ENCODE assay signal across 10 cellular contexts in the genomic region with DNA sequence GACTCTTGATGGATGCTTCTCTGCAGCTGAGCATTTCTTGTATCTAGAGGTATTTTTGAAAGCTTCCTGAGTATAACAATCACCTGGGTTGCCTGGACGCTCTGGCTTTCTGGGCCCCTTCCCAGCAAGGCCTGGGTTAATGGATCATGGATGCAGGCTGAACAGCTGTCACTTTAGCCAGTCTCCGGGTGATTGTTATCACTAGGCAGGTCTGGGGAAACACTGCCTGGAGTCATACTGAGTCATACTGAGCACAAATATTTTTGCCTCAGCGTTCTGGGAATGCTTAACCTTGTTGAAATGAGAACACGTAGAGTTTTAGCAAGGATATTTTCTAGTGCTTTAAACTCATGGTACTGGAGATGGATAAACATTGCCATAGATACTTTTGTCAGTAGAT.
DNase-seq lines count a peak whose midpoint lies in the region; ATAC-seq, FAIRE-seq and TF ChIP-seq lines count a peak whose summit lies in the region.
"Had no signal": no experiment of that assay in that cellular context is flagged by ENCODE, and none has a peak within 500 bp of the region (broad histone marks: within the 10 kb centered on the region; RNA-seq: fewer than 3 reads in every experiment).

No MANE protein-coding gene starts in this region.

- peak overlapping the region; percentile 72 for H3K4me2 ChIP-seq in astrocyte (ENCODE audit: low read length)

- no peak overlapping the region for H3K27ac ChIP-seq in right atrium auricular region
- H3K27ac ChIP-seq in astrocyte (ENCODE audit: low read depth, low read length): peak overlapping the region; percentile 79
- H3K27ac ChIP-seq in A673 (ENCODE audit: low read depth, low read length, poor library complexity, severe bottlenecking): no peak overlapping the region

- H3K4me1 ChIP-seq in right atrium auricular region (peaks cover 0 to 5% of the 10 kb centered on the region in 2 donors), astrocyte (ENCODE audit: insufficient read depth, low read length) (peaks cover 17% of the 10 kb centered on the region), A673 (ENCODE audit: insufficient read depth, low read length, poor library complexity, severe bottlenecking) (peaks cover 4% of the 10 kb centered on the region)

- H4K20me1 ChIP-seq in astrocyte (ENCODE audit: insufficient read depth, low read length): no peaks in the 10 kb centered on the region

- no peak overlapping the region for H3K4me3 Mint-ChIP-seq in astrocyte (ENCODE audit: unreplicated experiment)
- H3K4me3 Mint-ChIP-seq: activated CD8-positive, alpha-beta memory T cell treated with anti-CD3 and anti-CD28 coated beads, Interleukin-2, amount 10 ng/mL, durations not matched to agents 7 days and 5 days had no signal

- H3K9me3 ChIP-seq in right atrium auricular region (no peaks in the 10 kb centered on the region), astrocyte (ENCODE audit: insufficient read depth, low read depth, low read length) (no peaks in the 10 kb centered on the region), A673 (ENCODE audit: low read depth, low read length, poor library complexity, severe bottlenecking) (no peaks in the 10 kb centered on the region)

- H3K79me2 ChIP-seq in astrocyte (ENCODE audit: insufficient read depth, low read length): no peaks in the 10 kb centered on the region

- H2AFZ ChIP-seq in astrocyte (ENCODE audit: low read depth, low read length): peak overlapping the region; percentile 8

- CTCF ChIA-PET in A673 (lab: Charles Lee): interaction anchor here (1.8 kb wide), 1 partner anchor 614 kb away, joined by 4 read pairs; no protein-coding TSS in a partner anchor

- peak overlapping the region; percentile 98 for H3K27ac Mint-ChIP-seq in astrocyte (ENCODE audit: unreplicated experiment)
- H3K27ac Mint-ChIP-seq: activated CD8-positive, alpha-beta memory T cell treated with anti-CD3 and anti-CD28 coated beads, Interleukin-2, amount 10 ng/mL, durations not matched to agents 7 days and 5 days had no signal

- H3K36me3 Mint-ChIP-seq in astrocyte (ENCODE audit: low read depth, unreplicated experiment): no peaks in the 10 kb centered on the region
- H3K36me3 Mint-ChIP-seq: activated CD8-positive, alpha-beta memory T cell treated with anti-CD3 and anti-CD28 coated beads, Interleukin-2, amount 10 ng/mL, durations not matched to agents 7 days and 5 days had no signal

- no peaks in the 10 kb centered on the region for H3K27me3 Mint-ChIP-seq in astrocyte (ENCODE audit: low read depth, unreplicated experiment)
- H3K27me3 Mint-ChIP-seq: activated CD8-positive, alpha-beta memory T cell treated with anti-CD3 and anti-CD28 coated beads, Interleukin-2, amount 10 ng/mL, durations not matched to agents 7 days and 5 days had no signal

- intact Hi-C loops in Right ventricle myocardium superior (cut with DNase I): loop anchor here (10.0 kb wide), 1 partner anchor 60 kb away; no protein-coding TSS in a partner anchor
- intact Hi-C loops in A673 (cut with micrococcal nuclease; ENCODE audit: unreplicated experiment): loop anchor here (5.0 to 10.0 kb wide), 3 partner anchors 613 to 1480 kb away; no protein-coding TSS in a partner anchor

- H3K4me3 ChIP-seq in right atrium auricular region (no peak overlapping the region), astrocyte (ENCODE audit: insufficient read depth, low read depth, low read length) (no peak overlapping the region), A673 (ENCODE audit: low read depth, low read length, poor library complexity, severe bottlenecking) (no peak overlapping the region)

- BruUV-seq in A673 (replicated peaks; lab: Mats Ljungman, UMichigan): no TSS peak

- H3K9me3 Mint-ChIP-seq in astrocyte (ENCODE audit: unreplicated experiment): no peaks in the 10 kb centered on the region

- POLR2A ChIA-PET in A673 (lab: Charles Lee; ENCODE audit: low non-redundant PET): no interaction called here

- peaks cover 25% of the 10 kb centered on the region for H3K4me1 Mint-ChIP-seq in astrocyte (ENCODE audit: low read depth, unreplicated experiment)

- H3K27me3 ChIP-seq in right atrium auricular region: no peaks in the 10 kb centered on the region
- no peaks in the 10 kb centered on the region for H3K27me3 ChIP-seq in astrocyte (ENCODE audit: insufficient read depth, low read length)
- H3K27me3 ChIP-seq in A673 (replicated peaks; ENCODE audit: insufficient read depth, low read depth, low read length, poor library complexity): no peaks in the 10 kb centered on the region

- FAIRE-seq in astrocyte (lab: Jason Lieb, UNC) (no peak), islet of Langerhans (lab: Jason Lieb, UNC) (peak; percentile 38)

- DNase-seq in Right ventricle myocardium superior (no peak), right atrium auricular region (ENCODE audit: low spot score) (no peak), astrocyte (ENCODE audit: low read depth) (peak; percentile 72), amygdala (lab: John Stamatoyannopoulos, UW) (no peak), A673 (ENCODE audit: low spot score) (no peak), NCI-H2081 (lab: John Stamatoyannopoulos, UW) (no peak)
- DNase-seq: activated CD8-positive, alpha-beta memory T cell treated with anti-CD3 and anti-CD28 coated beads, Interleukin-2, amount 10 ng/mL, durations not matched to agents 7 days and 5 days; occipital lobe had no signal

- peak; percentile 55 for ATAC-seq in Right ventricle myocardium superior (ENCODE audit: poor library complexity)
- no peak for ATAC-seq in GM21737 (IDR thresholded peaks at IDR 0.05; ENCODE audit: unreplicated experiment)
- ATAC-seq: activated CD8-positive, alpha-beta memory T cell treated with anti-CD3 and anti-CD28 coated beads, Interleukin-2, amount 10 ng/mL, durations not matched to agents 7 days and 5 days had no signal

- peak overlapping the region; percentile 73 for H3K9ac ChIP-seq in astrocyte (ENCODE audit: low read length)

- H3K36me3 ChIP-seq in right atrium auricular region (no peaks in the 10 kb centered on the region), astrocyte (ENCODE audit: insufficient read depth, low read length) (no peaks in the 10 kb centered on the region), A673 (ENCODE audit: insufficient read depth, low read length, poor library complexity, severe bottlenecking) (no peaks in the 10 kb centered on the region)

- no peak for TF ChIP-seq CTCF in right atrium auricular region (IDR thresholded peaks at IDR 0.05)
- TF ChIP-seq CTCF in astrocyte (IDR thresholded peaks at IDR 0.05; ENCODE audit: insufficient read depth, low read depth, low read length): no peak
- TF ChIP-seq CTCF in A673 (conservative IDR thresholded peaks at IDR 0.05; ENCODE audit: low read depth, low read length): no peak
